8 cellular contexts compared by ENCODE assay signal in genomic region chr2:230987137-230988020, GRCh38. TPM values are rescaled to one million over a fixed set of nuclear protein-coding genes. Genes with fewer than 3 reads are reported as not detected.
DNase-seq lines count a peak whose midpoint lies in the region; ATAC-seq lines count a peak whose summit lies in the region.

No MANE protein-coding gene starts in this region.

- H3K4me3 ChIP-seq in NT2/D1 (ENCODE audit: insufficient read length, low read depth) (peak overlapping the region; percentile 1), mucosa of rectum (ENCODE audit: low read length in 2 of 2) (peak overlapping the region; percentile 67)

- H3K9me3 ChIP-seq in NT2/D1 (ENCODE audit: insufficient read depth, low read length) (no peaks in the 10 kb centered on the region), mucosa of rectum (ENCODE audit: control insufficient read depth in 2 of 2, low read length in 2 of 2) (no peaks in the 10 kb centered on the region)

- H3K4me1 ChIP-seq in NT2/D1 (ENCODE audit: insufficient read depth, insufficient read length): peaks cover 5% of the 10 kb centered on the region
- H3K4me1 ChIP-seq in mucosa of rectum (ENCODE audit: control insufficient read depth in 2 of 2, insufficient read depth in 2 of 2, low read length in 2 of 2): peaks cover 5 to 6% of the 10 kb centered on the region in 2 donors

- no peak overlapping the region for H3K9ac ChIP-seq in NT2/D1 (ENCODE audit: insufficient read length, low read depth)
- H3K9ac ChIP-seq in mucosa of rectum (ENCODE audit: low read depth in 1 of 2, low read length in 2 of 2): peak overlapping the region; percentile 35 to 65

- ATAC-seq in HG03521 (IDR thresholded peaks at IDR 0.05; ENCODE audit: unreplicated experiment) (peak; percentile 35), esophagus mucosa (peak; percentile 83), HG03280 (IDR thresholded peaks at IDR 0.05; ENCODE audit: unreplicated experiment) (no peak)

- H3K36me3 ChIP-seq in NT2/D1 (ENCODE audit: insufficient read depth, insufficient read length, low read length): no peaks in the 10 kb centered on the region
- H3K36me3 ChIP-seq in mucosa of rectum (ENCODE audit: control insufficient read depth in 2 of 2, insufficient read depth in 2 of 2, low read length in 2 of 2): no peaks in the 10 kb centered on the region

- DNase-seq in GDM1 (lab: John Stamatoyannopoulos, UW) (peak; percentile 25), NT2/D1 (ENCODE audit: low read depth, low spot score) (peak; percentile 74), activated T-cell treated with anti-CD3 and anti-CD28 coated beads for 24 hours (ENCODE audit: low read depth) (peak; percentile 73)
- peak; percentile 73 to 82 for DNase-seq in stimulated activated CD8-positive, alpha-beta memory T cell treated with anti-CD3 and anti-CD28 coated beads, Interleukin-2, amount 100 ng/mL, for 48 hours (ENCODE audit: low read depth in 2 of 2)

- H3K27ac ChIP-seq in mucosa of rectum (ENCODE audit: low read depth in 2 of 2, low read length in 2 of 2): no peak overlapping the region

- H3K27me3 ChIP-seq in NT2/D1 (ENCODE audit: insufficient read depth, insufficient read length): no peaks in the 10 kb centered on the region
- H3K27me3 ChIP-seq in mucosa of rectum (ENCODE audit: control insufficient read depth in 2 of 2, insufficient read depth in 2 of 2, low read length in 2 of 2): no peaks in the 10 kb centered on the region

RNA-seq across cellular contexts. Expression of gene SPATA3, which starts 8.5 kb away (rescaled TPM):
- not detected for total RNA-seq in esophagus mucosa

RNA-seq across cellular contexts. Expression of gene C2orf72, which starts 49.9 kb away (rescaled TPM):
- total RNA-seq in esophagus mucosa: 0.08 TPM

Comparison
In these comparisons a context has a peak if more than half of its experiments do, and no peak if none do; other contexts are left out.
1. DNase-seq: peak in every context shown above with its lines; median percentile 78 in stimulated activated CD8-positive, alpha-beta memory T cell treated with anti-CD3 and anti-CD28 coated beads, Interleukin-2, amount 100 ng/mL, for 48 hours; 74 in NT2/D1; 73 in activated T-cell treated with anti-CD3 and anti-CD28 coated beads for 24 hours; 25 in GDM1.